Comparison of ENCODE assay signal across 8 cellular contexts in genomic region chrX:85052636-85053343, GRCh38. TPM values are rescaled to one million over a fixed set of nuclear protein-coding genes. Genes with fewer than 3 reads are reported as not detected.
DNase-seq lines count a peak whose midpoint lies in the region; ATAC-seq and TF ChIP-seq lines count a peak whose summit lies in the region.

No MANE protein-coding gene starts in this region.

- H3K9ac ChIP-seq in Loucy (ENCODE audit: low read depth, low read length, poor library complexity, severe bottlenecking) (no peak overlapping the region), endodermal cell (ENCODE audit: extremely low read depth, low read length, poor library complexity, severe bottlenecking) (no peak overlapping the region)

- H3K27ac Mint-ChIP-seq in endodermal cell, result no peak overlapping the region
- H3K27ac Mint-ChIP-seq in nephron progenitor cell, result no peak overlapping the region

- H3K9me2 ChIP-seq in Loucy (replicated peaks; ENCODE audit: low read depth, low read length), result no peaks in the 10 kb centered on the region

- WGBS in endodermal cell (ENCODE audit: insufficient coverage in 1 of 2, insufficient read length in 1 of 2), 2 experiments, result 88 to 100% methylated on average over 1 to 2 of the region's 2 CpGs

- H3F3A ChIP-seq in Loucy (ENCODE audit: low read depth), result no peaks in the 10 kb centered on the region

- H3K36me3 Mint-ChIP-seq in endodermal cell (ENCODE audit: low read depth) (peaks cover 4% of the 10 kb centered on the region), nephron progenitor cell (ENCODE audit: low read depth) (peaks cover 7% of the 10 kb centered on the region)

- no peak overlapping the region for H3K27ac ChIP-seq in endodermal cell (ENCODE audit: low read depth, low read length)

- TF ChIP-seq CTCF in Loucy (conservative IDR thresholded peaks at IDR 0.05; ENCODE audit: low read length) (peak; percentile 44), endodermal cell (conservative IDR thresholded peaks at IDR 0.05) (peak; percentile 39), nephron progenitor cell (IDR thresholded peaks at IDR 0.05) (no peak)

- H3K36me3 ChIP-seq in Loucy (ENCODE audit: insufficient read depth, low read length), result no peaks in the 10 kb centered on the region
- no peaks in the 10 kb centered on the region for H3K36me3 ChIP-seq in endodermal cell (ENCODE audit: control insufficient read depth, insufficient read depth, low read length)

- H3K27me3 ChIP-seq in Loucy (ENCODE audit: insufficient read depth, low read length, poor library complexity, severe bottlenecking), result no peaks in the 10 kb centered on the region
- no peaks in the 10 kb centered on the region for H3K27me3 ChIP-seq in endodermal cell (ENCODE audit: control insufficient read depth, insufficient read depth, low read length, poor library complexity, severe bottlenecking)

- H3K9me3 ChIP-seq in Loucy (ENCODE audit: insufficient read depth, low read depth, low read length) (no peaks in the 10 kb centered on the region), endodermal cell (ENCODE audit: control insufficient read depth, low read length) (no peaks in the 10 kb centered on the region)

- H3K4me1 Mint-ChIP-seq in endodermal cell, result no peaks in the 10 kb centered on the region
- H3K4me1 Mint-ChIP-seq in nephron progenitor cell, result no peaks in the 10 kb centered on the region

- no peaks in the 10 kb centered on the region for H4K20me1 ChIP-seq in Loucy (ENCODE audit: insufficient read depth, low read length, poor library complexity, severe bottlenecking)

- H3K9me3 Mint-ChIP-seq in endodermal cell (peaks cover 9% of the 10 kb centered on the region), nephron progenitor cell (peaks cover 5% of the 10 kb centered on the region)

- no peaks in the 10 kb centered on the region for H3K27me3 Mint-ChIP-seq in endodermal cell (ENCODE audit: insufficient read depth)
- H3K27me3 Mint-ChIP-seq in nephron progenitor cell (ENCODE audit: low read depth, poor library complexity), result no peaks in the 10 kb centered on the region

- no peak overlapping the region for H3K4me2 ChIP-seq in Loucy (ENCODE audit: low read depth, low read length, poor library complexity, severe bottlenecking)

- no peaks in the 10 kb centered on the region for H3K79me2 ChIP-seq in Loucy (ENCODE audit: insufficient read depth, low read length)

- H2AFZ ChIP-seq in Loucy (ENCODE audit: low read length), result no peak overlapping the region

- H3K4me1 ChIP-seq in Loucy (ENCODE audit: insufficient read depth, low read length, poor library complexity, severe bottlenecking), result no peaks in the 10 kb centered on the region
- H3K4me1 ChIP-seq in endodermal cell (ENCODE audit: control insufficient read depth, insufficient read depth, low read length), result no peaks in the 10 kb centered on the region

- H3K4me3 ChIP-seq in Loucy (ENCODE audit: low read length, poor library complexity, severe bottlenecking) (no peak overlapping the region), endodermal cell (ENCODE audit: low read length) (no peak overlapping the region)

- ATAC-seq in GM19328 (IDR thresholded peaks at IDR 0.05; ENCODE audit: unreplicated experiment), result no peak

- DNase-seq in NCI-H1694 treated with DMSO at 0.1 percent for 48 hours (lab: John Stamatoyannopoulos, UW) (peak; percentile 1), NCI-H1694 (lab: John Stamatoyannopoulos, UW) (no peak), endodermal cell (no peak), putamen (ENCODE audit: low spot score) (peak; percentile 2), retina (no peak), nephron progenitor cell (no peak)

- no peak overlapping the region for H3K4me3 Mint-ChIP-seq in endodermal cell
- H3K4me3 Mint-ChIP-seq in nephron progenitor cell, result no peak overlapping the region

RNA-seq across cellular contexts. Expression of gene APOOL, which starts 49.1 kb away (rescaled TPM):
- 10 to 100 TPM; 14.3 to 14.8 TPM for total RNA-seq in endodermal cell
- polyA plus RNA-seq in endodermal cell (2013, experiment 1 of 2), result 12.1 TPM
- polyA plus RNA-seq in endodermal cell (2013, experiment 2 of 2), result 11.8 TPM

Comparison
In these comparisons a context has a peak if more than half of its experiments do, and no peak if none do; other contexts are left out.
1. DNase-seq: peak in NCI-H1694 treated with DMSO at 0.1 percent for 48 hours (single experiment) and putamen (single experiment); none in NCI-H1694 (single experiment), endodermal cell (single experiment), retina (single experiment) and nephron progenitor cell (single experiment).